Comparison of ENCODE assay signal across 1 cellular context in genomic region chr3:53274938-53275666, GRCh38.
TF ChIP-seq lines count a peak whose summit lies in the region.

No MANE protein-coding gene starts in this region.

TF ChIP-seq in IMR-90, 13 proteins besides CTCF, POLR2A, EP300 and RAD21:
- no peak for TF ChIP-seq FOS (IDR thresholded peaks at IDR 0.05; ENCODE audit: low read depth, low read length)
- TF ChIP-seq, protein P1, sequence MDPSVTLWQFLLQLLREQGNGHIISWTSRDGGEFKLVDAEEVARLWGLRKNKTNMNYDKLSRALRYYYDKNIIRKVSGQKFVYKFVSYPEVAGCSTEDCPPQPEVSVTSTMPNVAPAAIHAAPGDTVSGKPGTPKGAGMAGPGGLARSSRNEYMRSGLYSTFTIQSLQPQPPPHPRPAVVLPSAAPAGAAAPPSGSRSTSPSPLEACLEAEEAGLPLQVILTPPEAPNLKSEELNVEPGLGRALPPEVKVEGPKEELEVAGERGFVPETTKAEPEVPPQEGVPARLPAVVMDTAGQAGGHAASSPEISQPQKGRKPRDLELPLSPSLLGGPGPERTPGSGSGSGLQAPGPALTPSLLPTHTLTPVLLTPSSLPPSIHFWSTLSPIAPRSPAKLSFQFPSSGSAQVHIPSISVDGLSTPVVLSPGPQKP (IDR thresholded peaks at IDR 0.05; ENCODE audit: borderline replicate concordance, low read depth, low read length) = no peak
- TF ChIP-seq NFE2L2 (IDR thresholded peaks at IDR 0.05; ENCODE audit: low read depth, low read length) = no peak
- no peak for TF ChIP-seq MXI1 (IDR thresholded peaks at IDR 0.05; ENCODE audit: borderline replicate concordance, low read depth, low read length)
- TF ChIP-seq BHLHE40 (IDR thresholded peaks at IDR 0.05; ENCODE audit: low read depth, low read length) = no peak
- no peak for TF ChIP-seq SMC3 (IDR thresholded peaks at IDR 0.05; ENCODE audit: low read depth, low read length)
- no peak for TF ChIP-seq USF2 (IDR thresholded peaks at IDR 0.05; ENCODE audit: low read depth, low read length)
- no peak for TF ChIP-seq MAFK (IDR thresholded peaks at IDR 0.05; ENCODE audit: low read depth, low read length)
- no peak for TF ChIP-seq RCOR1 (IDR thresholded peaks at IDR 0.05; ENCODE audit: insufficient replicate concordance, low read length)
- no peak for TF ChIP-seq RFX5 (IDR thresholded peaks at IDR 0.05; ENCODE audit: low read depth, low read length)
- no peak for TF ChIP-seq MAZ (IDR thresholded peaks at IDR 0.05; ENCODE audit: borderline replicate concordance, low read depth, low read length)
- no peak for TF ChIP-seq CEBPB (IDR thresholded peaks at IDR 0.05; ENCODE audit: low read depth, low read length)
- TF ChIP-seq CHD1 (IDR thresholded peaks at IDR 0.05; ENCODE audit: low read depth, low read length) = no peak
